In genomic region chr17:50053654-50053960, GRCh38 we compare ENCODE assay signal across 1 cellular context.
TF ChIP-seq lines count a peak whose summit lies in the region.

No MANE protein-coding gene starts in this region.

TF ChIP-seq in SK-N-SH, 30 proteins besides CTCF, POLR2A, EP300 and RAD21 (continued from another document):
- TF ChIP-seq ZBTB33 (IDR thresholded peaks at IDR 0.05; ENCODE audit: borderline replicate concordance, low read depth), result no peak
- 0 out of 2 replicates have a peak, but pooled peaks have one; percentile 8 for TF ChIP-seq NFIC (IDR thresholded peaks at IDR 0.05; ENCODE audit: borderline replicate concordance)
- TF ChIP-seq ELF1 (IDR thresholded peaks at IDR 0.05), result no peak
- TF ChIP-seq USF1 (IDR thresholded peaks at IDR 0.05; ENCODE audit: borderline replicate concordance, low read depth), result no peak
- no peak for TF ChIP-seq REST (IDR thresholded peaks at IDR 0.05; ENCODE audit: low read depth, low read length)
- TF ChIP-seq GATA2 (CRISPR knock-in tag; IDR thresholded peaks at IDR 0.05), result no peak
- peak; percentile 90 for TF ChIP-seq POLR2AphosphoS5 (IDR thresholded peaks at IDR 0.05; ENCODE audit: low read depth, low read length)
- peak; percentile 62 for TF ChIP-seq JUND (IDR thresholded peaks at IDR 0.05)
- no peak for TF ChIP-seq RCOR1 (IDR thresholded peaks at IDR 0.05; ENCODE audit: low read length)
- TF ChIP-seq TAF1 (IDR thresholded peaks at IDR 0.05; ENCODE audit: borderline replicate concordance, low read depth, low read length), result no peak
- TF ChIP-seq FOXM1 (IDR thresholded peaks at IDR 0.05; ENCODE audit: low read depth), result no peak
- TF ChIP-seq CHD2 (IDR thresholded peaks at IDR 0.05; ENCODE audit: low read length, partially characterized antibody), result no peak
- no peak for TF ChIP-seq USF2 (IDR thresholded peaks at IDR 0.05; ENCODE audit: borderline replicate concordance, low read depth, low read length)
- no peak for TF ChIP-seq NRF1 (IDR thresholded peaks at IDR 0.05; ENCODE audit: low read depth, low read length)
- TF ChIP-seq RFX5 (IDR thresholded peaks at IDR 0.05; ENCODE audit: low read length), result no peak
- no peak for TF ChIP-seq MXI1 (IDR thresholded peaks at IDR 0.05; ENCODE audit: low read depth, low read length)
- peak; percentile 72 for TF ChIP-seq SIN3A (IDR thresholded peaks at IDR 0.05; ENCODE audit: borderline replicate concordance, low read depth, low read length)
- TF ChIP-seq FOSL2 (IDR thresholded peaks at IDR 0.05; ENCODE audit: borderline replicate concordance, low read depth), result 0 out of 2 replicates have a peak, but pooled peaks have one; percentile 3
- TF ChIP-seq MEF2A (IDR thresholded peaks at IDR 0.05; ENCODE audit: borderline replicate concordance, low read depth), result no peak
- TF ChIP-seq PBX3 (IDR thresholded peaks at IDR 0.05), result peak; percentile 95
TF ChIP-seq in SK-N-SH: peak in this region for 10.
